17 cellular contexts compared by ENCODE assay signal in genomic region chr15:68286256-68286655, GRCh38. TPM values are rescaled to one million over a fixed set of nuclear protein-coding genes. Genes with fewer than 3 reads are reported as not detected.
DNase-seq lines count a peak whose midpoint lies in the region; ATAC-seq and TF ChIP-seq lines count a peak whose summit lies in the region.
"Had no signal": no experiment of that assay in that cellular context is flagged by ENCODE, and none has a peak within 500 bp of the region (broad histone marks: within the 10 kb centered on the region; RNA-seq: fewer than 3 reads in every experiment).

No MANE protein-coding gene starts in this region.

- peak overlapping the region in 5 of 7 donors; percentile 11 to 90 (median 41) for H3K27ac Mint-ChIP-seq in CD14-positive monocyte
- peak overlapping the region; percentile 5 for H3K27ac Mint-ChIP-seq in CD4-positive, alpha-beta T cell
- peak overlapping the region; percentile 29 for H3K27ac Mint-ChIP-seq in activated T-helper 2 cell treated with anti-CD3 and anti-CD28 coated beads, Interferon-gamma antibody, Interleukin-2, Interleukin-4, amounts not matched to agents 10 μg/mL and 5 μg/mL and 100 μg/mL, durations not matched to agents 14 hours and 24 hours and 36 hours
- H3K27ac Mint-ChIP-seq: activated CD8-positive, alpha-beta T cell treated with anti-CD3 and anti-CD28 coated beads, Interleukin-2, amount 10 ng/mL, durations not matched to agents 7 days and 5 days; stimulated activated memory B cell treated with anti-CD40 and anti-IgM and Interleukin-4, amounts not matched to agents 10 μg/mL and 1 μg/mL and 100 μg/mL, for 72 hours; T-helper 2 cell treated with Interferon-gamma antibody and Interleukin-4, amounts not matched to agents 5 μg/mL and 100 μg/mL, for 36 hours had no signal

- CTCF ChIA-PET in CD4-positive, alpha-beta T cell (lab: Charles Lee): no interaction called here

- H3K36me3 Mint-ChIP-seq in CD14-positive monocyte: peaks cover 38 to 45% of the 10 kb centered on the region in 2 donors
- peaks cover 76% of the 10 kb centered on the region for H3K36me3 Mint-ChIP-seq in CD4-positive, alpha-beta T cell (ENCODE audit: low read depth)
- peaks cover 59% of the 10 kb centered on the region for H3K36me3 Mint-ChIP-seq in activated T-helper 2 cell treated with anti-CD3 and anti-CD28 coated beads, Interferon-gamma antibody, Interleukin-2, Interleukin-4, amounts not matched to agents 10 μg/mL and 5 μg/mL and 100 μg/mL, durations not matched to agents 14 hours and 24 hours and 36 hours (ENCODE audit: low read depth)

- TF ChIP-seq CTCF in CD14-positive monocyte (IDR thresholded peaks at IDR 0.05): no peak
- no peak for TF ChIP-seq CTCF in CD4-positive, alpha-beta T cell (IDR thresholded peaks at IDR 0.05)
- TF ChIP-seq CTCF in right lobe of liver (IDR thresholded peaks at IDR 0.05): no peak

- peaks cover 0 to 63% (median 8%) of the 10 kb centered on the region in 4 donors for H3K4me1 ChIP-seq in right lobe of liver

- 48% methylated on average over 5 of the region's 5 CpGs for WGBS in right lobe of liver (ENCODE audit: insufficient coverage, low coverage, low lambda C conversion rate, missing lambda C conversion rate)

- peaks cover 50% of the 10 kb centered on the region for H3K4me1 Mint-ChIP-seq in CD14-positive monocyte
- peaks cover 79% of the 10 kb centered on the region for H3K4me1 Mint-ChIP-seq in CD4-positive, alpha-beta T cell (ENCODE audit: low read depth)
- H3K4me1 Mint-ChIP-seq in activated T-helper 2 cell treated with anti-CD3 and anti-CD28 coated beads, Interferon-gamma antibody, Interleukin-2, Interleukin-4, amounts not matched to agents 10 μg/mL and 5 μg/mL and 100 μg/mL, durations not matched to agents 14 hours and 24 hours and 36 hours (ENCODE audit: low read depth): peaks cover 45% of the 10 kb centered on the region

- no peak overlapping the region for H3K4me3 Mint-ChIP-seq in CD14-positive monocyte
- H3K4me3 Mint-ChIP-seq in CD4-positive, alpha-beta T cell: peak overlapping the region; percentile 6
- no peak overlapping the region for H3K4me3 Mint-ChIP-seq in activated T-helper 2 cell treated with anti-CD3 and anti-CD28 coated beads, Interferon-gamma antibody, Interleukin-2, Interleukin-4, amounts not matched to agents 10 μg/mL and 5 μg/mL and 100 μg/mL, durations not matched to agents 14 hours and 24 hours and 36 hours (ENCODE audit: low read depth)
- H3K4me3 Mint-ChIP-seq: activated CD8-positive, alpha-beta T cell treated with anti-CD3 and anti-CD28 coated beads, Interleukin-2, amount 10 ng/mL, durations not matched to agents 7 days and 5 days; stimulated activated memory B cell treated with anti-CD40 and anti-IgM and Interleukin-4, amounts not matched to agents 10 μg/mL and 1 μg/mL and 100 μg/mL, for 72 hours; T-helper 2 cell treated with Interferon-gamma antibody and Interleukin-4, amounts not matched to agents 5 μg/mL and 100 μg/mL, for 36 hours had no signal

- DNase-seq in CD14-positive monocyte (ENCODE audit: low spot score) (no peak), right lobe of liver (no peak), EL (no peak), RPMI8226 (no peak)
- no peak for DNase-seq in CD4-positive, alpha-beta T cell
- no peak for DNase-seq in activated T-helper 2 cell treated with anti-CD3 and anti-CD28 coated beads, Interferon-gamma antibody, Interleukin-2, Interleukin-4, amounts not matched to agents 10 μg/mL and 5 μg/mL and 100 μg/mL, durations not matched to agents 14 hours and 24 hours and 36 hours (ENCODE audit: low spot score)
- DNase-seq: activated CD8-positive, alpha-beta T cell treated with anti-CD3 and anti-CD28 coated beads, Interleukin-2, amount 10 ng/mL, durations not matched to agents 7 days and 5 days; DND-41; foreskin melanocyte; GM23248; Karpas-422; NCI-H510A; pancreas; tibial artery had no signal

- H3K4me3 ChIP-seq in right lobe of liver: no peak overlapping the region
- H3K4me3 ChIP-seq: GM23248, pancreas, tibial artery had no signal

- POLR2A ChIA-PET in CD4-positive, alpha-beta T cell (lab: Charles Lee): no interaction called here

- no peak for TF ChIP-seq POLR2A in right lobe of liver (IDR thresholded peaks at IDR 0.05)

- peaks cover 0 to 3% (median 0%) of the 10 kb centered on the region in 7 donors for H3K9me3 Mint-ChIP-seq in CD14-positive monocyte
- H3K9me3 Mint-ChIP-seq in CD4-positive, alpha-beta T cell: no peaks in the 10 kb centered on the region
- peaks cover 4% of the 10 kb centered on the region for H3K9me3 Mint-ChIP-seq in activated T-helper 2 cell treated with anti-CD3 and anti-CD28 coated beads, Interferon-gamma antibody, Interleukin-2, Interleukin-4, amounts not matched to agents 10 μg/mL and 5 μg/mL and 100 μg/mL, durations not matched to agents 14 hours and 24 hours and 36 hours
- H3K9me3 Mint-ChIP-seq: stimulated activated memory B cell treated with anti-CD40 and anti-IgM and Interleukin-4, amounts not matched to agents 10 μg/mL and 1 μg/mL and 100 μg/mL, for 72 hours; T-helper 2 cell treated with Interferon-gamma antibody and Interleukin-4, amounts not matched to agents 5 μg/mL and 100 μg/mL, for 36 hours had no signal

- intact Hi-C loops in CD14-positive monocyte (cut with micrococcal nuclease): no loop called here
- intact Hi-C loops in CD4-positive, alpha-beta T cell (cut with DNase I, micrococcal nuclease): no loop called here
- intact Hi-C loops in activated T-helper 2 cell treated with anti-CD3 and anti-CD28 coated beads, Interferon-gamma antibody, Interleukin-2, Interleukin-4, amounts not matched to agents 10 μg/mL and 5 μg/mL and 100 μg/mL, durations not matched to agents 14 hours and 24 hours and 36 hours (cut with micrococcal nuclease): no loop called here
- intact Hi-C loops in right lobe of liver (cut with DNase I): no loop called here

- H3K27me3 ChIP-seq in CD4-positive, alpha-beta T cell (ENCODE audit: control insufficient read depth, insufficient read depth, low read length): no peaks in the 10 kb centered on the region
- H3K27me3 ChIP-seq in right lobe of liver: no peaks in the 10 kb centered on the region
- H3K27me3 ChIP-seq: pancreas, tibial artery had no signal

- no peak for ATAC-seq in CD4-positive, alpha-beta T cell (ENCODE audit: poor library complexity)
- peak; percentile 19 to 69 (median 61) for ATAC-seq in right lobe of liver
- ATAC-seq in HG03139 (IDR thresholded peaks at IDR 0.05; ENCODE audit: unreplicated experiment): no peak
- ATAC-seq: activated CD8-positive, alpha-beta T cell treated with anti-CD3 and anti-CD28 coated beads, Interleukin-2, amount 10 ng/mL, durations not matched to agents 7 days and 5 days; pancreas; stimulated activated memory B cell treated with anti-CD40 and anti-IgM and Interleukin-4, amounts not matched to agents 10 μg/mL and 1 μg/mL and 100 μg/mL, for 72 hours had no signal

- peaks cover 0 to 18% (median 11%) of the 10 kb centered on the region in 4 donors for H3K36me3 ChIP-seq in right lobe of liver

- no peaks in the 10 kb centered on the region for H3K27me3 Mint-ChIP-seq in CD14-positive monocyte (ENCODE audit: low read depth in 3 of 3)
- no peaks in the 10 kb centered on the region for H3K27me3 Mint-ChIP-seq in CD4-positive, alpha-beta T cell
- no peaks in the 10 kb centered on the region for H3K27me3 Mint-ChIP-seq in activated T-helper 2 cell treated with anti-CD3 and anti-CD28 coated beads, Interferon-gamma antibody, Interleukin-2, Interleukin-4, amounts not matched to agents 10 μg/mL and 5 μg/mL and 100 μg/mL, durations not matched to agents 14 hours and 24 hours and 36 hours (ENCODE audit: low read depth)
- H3K27me3 Mint-ChIP-seq: stimulated activated memory B cell treated with anti-CD40 and anti-IgM and Interleukin-4, amounts not matched to agents 10 μg/mL and 1 μg/mL and 100 μg/mL, for 72 hours had no signal

- H3K9me3 ChIP-seq in CD4-positive, alpha-beta T cell (ENCODE audit: control insufficient read depth, low read length): no peaks in the 10 kb centered on the region
- no peaks in the 10 kb centered on the region for H3K9me3 ChIP-seq in right lobe of liver
- H3K9me3 ChIP-seq: pancreas, tibial artery had no signal

- H3K27ac ChIP-seq in CD4-positive, alpha-beta T cell (ENCODE audit: low read depth, low read length): no peak overlapping the region
- H3K27ac ChIP-seq in right lobe of liver: peak overlapping the region in 2 of 3 donors; percentile 33 to 84
- H3K27ac ChIP-seq: pancreas had no signal

RNA-seq across cellular contexts. Expression of gene FEM1B, which starts 8.7 kb away (rescaled TPM):
- 10 to 100 TPM; 26.0 to 26.4 TPM for polyA plus RNA-seq in CD14-positive monocyte
- total RNA-seq in CD4-positive, alpha-beta T cell: 10 to 100 TPM; 83.2 to 94.9 TPM
- 45.1 and 50.4 TPM in 2 replicates for total RNA-seq in activated T-helper 2 cell treated with anti-CD3 and anti-CD28 coated beads, Interferon-gamma antibody, Interleukin-2, Interleukin-4, amounts not matched to agents 10 μg/mL and 5 μg/mL and 100 μg/mL, durations not matched to agents 14 hours and 24 hours and 36 hours
- 10 to 100 TPM; 17.7 to 28.3 (median 23.1) TPM for total RNA-seq in right lobe of liver

RNA-seq across cellular contexts. Expression of gene CLN6, which starts 56.7 kb away (rescaled TPM):
- polyA plus RNA-seq in CD14-positive monocyte: 1 to 10 TPM; 3.4 to 4.2 TPM
- total RNA-seq in CD4-positive, alpha-beta T cell: 1 to 10 TPM; 8.0 to 8.1 TPM
- total RNA-seq in activated T-helper 2 cell treated with anti-CD3 and anti-CD28 coated beads, Interferon-gamma antibody, Interleukin-2, Interleukin-4, amounts not matched to agents 10 μg/mL and 5 μg/mL and 100 μg/mL, durations not matched to agents 14 hours and 24 hours and 36 hours: 82.4 and 84.9 TPM in 2 replicates
- 10 to 100 TPM; 10.7 to 24.3 (median 15.2) TPM for total RNA-seq in right lobe of liver

Comparison
In these comparisons a context has a peak if more than half of its experiments do, and no peak if none do; other contexts are left out.
1. ATAC-seq: peak in right lobe of liver (4 of 4); none in CD4-positive, alpha-beta T cell (single experiment) and HG03139 (single experiment).
2. Peak in every context shown above with its lines, with median percentiles within 50 percentile points of each other: H3K27ac Mint-ChIP-seq.